12 cellular contexts compared by ENCODE assay signal in the genomic region with DNA sequence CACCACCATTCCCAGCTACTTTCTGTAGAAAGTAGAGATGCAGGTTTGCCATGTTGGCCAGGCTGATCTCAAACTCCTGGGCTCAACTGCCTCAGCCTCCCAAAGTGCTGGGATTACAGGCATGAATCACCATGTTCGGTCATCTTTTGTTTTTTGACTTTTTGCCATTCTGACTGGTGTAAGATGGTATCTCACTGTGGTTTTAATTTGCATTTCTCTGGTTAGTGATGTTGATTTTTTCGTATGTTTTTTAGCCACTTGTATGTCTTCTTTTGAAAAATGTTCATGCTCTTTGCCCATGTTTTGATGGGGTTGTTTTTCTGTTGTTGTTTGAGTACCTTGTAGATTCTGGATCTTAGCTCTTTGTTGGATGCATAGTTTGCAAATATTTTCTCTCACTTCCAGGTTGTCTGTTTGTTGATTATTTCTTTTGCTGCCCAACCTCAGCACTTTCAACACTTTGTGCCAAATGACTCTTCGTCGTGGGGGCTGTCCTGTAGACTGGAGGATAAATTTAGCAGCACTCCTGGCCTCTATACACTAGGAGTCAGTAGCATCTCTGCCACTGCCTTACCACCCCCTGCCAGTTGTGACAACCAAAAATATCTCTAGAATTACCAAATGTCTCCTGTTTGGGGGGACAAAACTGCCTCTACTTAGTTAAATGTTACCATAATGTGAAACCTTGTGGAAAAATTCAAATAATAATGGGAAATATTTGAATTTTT. TPM values are rescaled to one million over a fixed set of nuclear protein-coding genes. Genes with fewer than 3 reads are reported as not detected.
A peak's percentile ranks its signal among the peaks of the same experiment; 100 is the strongest.
DNase-seq lines count a peak whose midpoint lies in the region; ATAC-seq, FAIRE-seq and TF ChIP-seq lines count a peak whose summit lies in the region.
"Had no signal": no experiment of that assay in that cellular context is flagged by ENCODE, and none has a peak within 500 bp of the region (broad histone marks: within the 10 kb centered on the region; RNA-seq: fewer than 3 reads in every experiment).

No MANE protein-coding gene starts in this region.

- no peak overlapping the region for H3K4me3 ChIP-seq in fibroblast of the aortic adventitia (ENCODE audit: low read depth, low read length)
- no peak overlapping the region for H3K4me3 ChIP-seq in suprapubic skin
- H3K4me3 ChIP-seq: SJSA1 had no signal

- H3K36me3 ChIP-seq in suprapubic skin, result no peaks in the 10 kb centered on the region
- H3K36me3 ChIP-seq: SJSA1 had no signal

- H3K4me1 ChIP-seq in suprapubic skin, result no peaks in the 10 kb centered on the region

- FAIRE-seq in frontal cortex (lab: Jason Lieb, UNC), result no peak

- no peak overlapping the region for H3K27ac ChIP-seq in suprapubic skin
- H3K27ac ChIP-seq: SJSA1 had no signal

- DNase-seq in EH (ENCODE audit: low read depth) (peak; percentile 87), fibroblast of the aortic adventitia (ENCODE audit: low read depth) (peak; percentile 68), T-helper 9 cell (no peak), frontal cortex (ENCODE audit: low spot score in 2 of 2) (no peak), suprapubic skin (ENCODE audit: low spot score in 2 of 2) (no peak)
- DNase-seq: activated CD8-positive, alpha-beta memory T cell treated with anti-CD3 and anti-CD28 coated beads for 24 hours; Caco-2 had no signal

- no peaks in the 10 kb centered on the region for H3K27me3 ChIP-seq in suprapubic skin
- H3K27me3 ChIP-seq: SJSA1 had no signal

- WGBS in suprapubic skin, result 69% methylated on average over 4 of the region's 4 CpGs

- TF ChIP-seq CTCF in fibroblast of the aortic adventitia (IDR thresholded peaks at IDR 0.05; ENCODE audit: insufficient read depth, low read length) (no peak), suprapubic skin (IDR thresholded peaks at IDR 0.05) (no peak)

- ATAC-seq in GM21619 (IDR thresholded peaks at IDR 0.05; ENCODE audit: unreplicated experiment) (peak; percentile 52), SK-N-SH treated with all-trans-retinoic acid at 6 μM for 48 hours (peak; percentile 81), HG02981 (IDR thresholded peaks at IDR 0.05; ENCODE audit: unreplicated experiment) (no peak)
- ATAC-seq: sciatic nerve had no signal

- H3K9me3 ChIP-seq in suprapubic skin, result no peaks in the 10 kb centered on the region
- H3K9me3 ChIP-seq: Caco-2, SJSA1 had no signal

- no peak for TF ChIP-seq POLR2A in suprapubic skin (IDR thresholded peaks at IDR 0.05)

- no peak for TF ChIP-seq EP300 in suprapubic skin (IDR thresholded peaks at IDR 0.05)

TF ChIP-seq in SK-N-SH treated with all-trans-retinoic acid at 6 μM for 48 hours, 23 proteins besides CTCF, POLR2A, EP300 and RAD21:
- TF ChIP-seq TCF4 (CRISPR knock-in tag; IDR thresholded peaks at IDR 0.05; ENCODE audit: borderline replicate concordance) (no peak), TOX (CRISPR knock-in tag; IDR thresholded peaks at IDR 0.05; ENCODE audit: borderline replicate concordance) (no peak), RARB (CRISPR knock-in tag; IDR thresholded peaks at IDR 0.05) (no peak), ZNF8 (CRISPR knock-in tag; IDR thresholded peaks at IDR 0.05) (no peak), CSDC2 (CRISPR knock-in tag; IDR thresholded peaks at IDR 0.05) (no peak), ISL1 (CRISPR knock-in tag; IDR thresholded peaks at IDR 0.05) (no peak), ESRRG (CRISPR knock-in tag; IDR thresholded peaks at IDR 0.05) (no peak), ZFP30 (CRISPR knock-in tag; IDR thresholded peaks at IDR 0.05) (no peak), GLIS3 (CRISPR knock-in tag; IDR thresholded peaks at IDR 0.05) (no peak)
- TF ChIP-seq, protein P1, sequence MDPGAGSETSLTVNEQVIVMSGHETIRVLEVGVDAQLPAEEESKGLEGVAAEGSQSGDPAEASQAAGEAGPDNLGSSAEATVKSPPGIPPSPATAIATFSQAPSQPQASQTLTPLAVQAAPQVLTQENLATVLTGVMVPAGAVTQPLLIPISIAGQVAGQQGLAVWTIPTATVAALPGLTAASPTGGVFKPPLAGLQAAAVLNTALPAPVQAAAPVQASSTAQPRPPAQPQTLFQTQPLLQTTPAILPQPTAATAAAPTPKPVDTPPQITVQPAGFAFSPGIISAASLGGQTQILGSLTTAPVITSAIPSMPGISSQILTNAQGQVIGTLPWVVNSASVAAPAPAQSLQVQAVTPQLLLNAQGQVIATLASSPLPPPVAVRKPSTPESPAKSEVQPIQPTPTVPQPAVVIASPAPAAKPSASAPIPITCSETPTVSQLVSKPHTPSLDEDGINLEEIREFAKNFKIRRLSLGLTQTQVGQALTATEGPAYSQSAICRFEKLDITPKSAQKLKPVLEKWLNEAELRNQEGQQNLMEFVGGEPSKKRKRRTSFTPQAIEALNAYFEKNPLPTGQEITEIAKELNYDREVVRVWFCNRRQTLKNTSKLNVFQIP (CRISPR knock-in tag; IDR thresholded peaks at IDR 0.05; ENCODE audit: borderline replicate concordance, low read depth), result no peak

RNA-seq across cellular contexts. Expression of gene CPED1, which starts 6.5 kb away (rescaled TPM):
- total RNA-seq in fibroblast of the aortic adventitia (ENCODE audit: low replicate concordance), result 30.0 and 119 TPM in 2 replicates
- 3.3 TPM for total RNA-seq in frontal cortex
- 1 to 10 TPM; 1.3 to 5.6 (median 3.6) TPM for total RNA-seq in suprapubic skin

RNA-seq across cellular contexts. Expression of gene ING3, which starts 31.5 kb away (rescaled TPM):
- total RNA-seq in fibroblast of the aortic adventitia (ENCODE audit: low replicate concordance), result 6.7 and 26.3 TPM in 2 replicates
- 33.8 TPM for total RNA-seq in frontal cortex
- total RNA-seq in suprapubic skin, result 10 to 100 TPM; 12.6 to 17.8 (median 16.2) TPM

Comparison
In these comparisons a context has a peak if more than half of its experiments do, and no peak if none do; other contexts are left out.
1. DNase-seq: peak in EH (single experiment) and fibroblast of the aortic adventitia (single experiment); none in T-helper 9 cell (single experiment), frontal cortex (0 of 2) and suprapubic skin (0 of 2).